In genomic region chr2:233501198-233502076, GRCh38 we compare ENCODE assay signal across 16 cellular contexts.
DNase-seq lines count a peak whose midpoint lies in the region; ATAC-seq and TF ChIP-seq lines count a peak whose summit lies in the region.
"Had no signal": no experiment of that assay in that cellular context is flagged by ENCODE, and none has a peak within 500 bp of the region (broad histone marks: within the 10 kb centered on the region; RNA-seq: fewer than 3 reads in every experiment).

No MANE protein-coding gene starts in this region.

- CTCF ChIA-PET in activated CD8-positive, alpha-beta T cell treated with anti-CD3 and anti-CD28 coated beads for 36 hours (lab: Charles Lee), result interaction anchor here (1.9 kb wide), 1 partner anchor 10 kb away, joined by 5 read pairs; no protein-coding TSS in a partner anchor

- no peak for TF ChIP-seq CTCF in activated CD8-positive, alpha-beta T cell treated with anti-CD3 and anti-CD28 coated beads for 36 hours (IDR thresholded peaks at IDR 0.05)
- TF ChIP-seq CTCF in mucosa of descending colon (IDR thresholded peaks at IDR 0.05) (no peak), BE2C (IDR thresholded peaks at IDR 0.05; ENCODE audit: low read depth, low read length) (no peak)

- H3K9me3 ChIP-seq in mucosa of descending colon, result peaks cover 11% of the 10 kb centered on the region
- H3K9me3 ChIP-seq in BE2C, result no peaks in the 10 kb centered on the region
- H3K9me3 ChIP-seq: Caco-2, colonic mucosa had no signal

- no peak overlapping the region for H3K27ac Mint-ChIP-seq in activated CD8-positive, alpha-beta T cell treated with anti-CD3 and anti-CD28 coated beads for 36 hours
- H3K27ac Mint-ChIP-seq: memory B cell had no signal

- no peak overlapping the region for H3K4me3 ChIP-seq in mucosa of descending colon
- no peak overlapping the region for H3K4me3 ChIP-seq in BE2C (ENCODE audit: low read depth, low read length)
- H3K4me3 ChIP-seq: colonic mucosa had no signal

- peaks cover 14% of the 10 kb centered on the region for H3K4me1 Mint-ChIP-seq in activated CD8-positive, alpha-beta T cell treated with anti-CD3 and anti-CD28 coated beads for 36 hours (ENCODE audit: low read depth)

- peaks cover 45% of the 10 kb centered on the region for H3K36me3 Mint-ChIP-seq in activated CD8-positive, alpha-beta T cell treated with anti-CD3 and anti-CD28 coated beads for 36 hours (ENCODE audit: low read depth)

- ATAC-seq in GM21576 (IDR thresholded peaks at IDR 0.05; ENCODE audit: unreplicated experiment) (peak; percentile 61), mucosa of descending colon (no peak)
- ATAC-seq in activated CD8-positive, alpha-beta T cell treated with anti-CD3 and anti-CD28 coated beads for 36 hours, result peak; percentile 82

- no peaks in the 10 kb centered on the region for H3K27me3 ChIP-seq in BE2C
- H3K27me3 ChIP-seq: colonic mucosa had no signal

- H3K4me3 Mint-ChIP-seq in activated CD8-positive, alpha-beta T cell treated with anti-CD3 and anti-CD28 coated beads for 36 hours, result no peak overlapping the region
- H3K4me3 Mint-ChIP-seq: memory B cell had no signal

- DNase-seq in EH (ENCODE audit: low read depth), result peak; percentile 70
- DNase-seq in activated CD8-positive, alpha-beta T cell treated with anti-CD3 and anti-CD28 coated beads for 36 hours, result no peak
- DNase-seq in kidney tubule cell (ENCODE audit: low spot score), result peak; percentile 67
- DNase-seq in iPS-NIHi7 (ENCODE audit: extremely low spot score), result no peak
- DNase-seq in SIG-M5 treated with dmso at 0.1 percent for 504 hours (lab: John Stamatoyannopoulos, UW; ENCODE audit: unreplicated experiment), result no peak
- no peak for DNase-seq in mucosa of descending colon
- no peak for DNase-seq in BE2C
- DNase-seq: activated CD8-positive, alpha-beta memory T cell treated with anti-CD3 and anti-CD28 coated beads for 24 hours; Caco-2; colonic mucosa; GOT3; NCI-H1092 treated with DMSO at 0.1 percent for 48 hours; NCI-H774; right cardiac atrium had no signal

- H3K36me3 ChIP-seq in mucosa of descending colon (ENCODE audit: low read depth), result peaks cover 6% of the 10 kb centered on the region
- H3K36me3 ChIP-seq in BE2C, result no peaks in the 10 kb centered on the region
- H3K36me3 ChIP-seq: colonic mucosa had no signal

- H3K4me1 ChIP-seq in mucosa of descending colon (ENCODE audit: low read depth) (no peaks in the 10 kb centered on the region), BE2C (no peaks in the 10 kb centered on the region)
- H3K4me1 ChIP-seq: Caco-2, colonic mucosa had no signal

- peaks cover 17% of the 10 kb centered on the region for H3K9me3 Mint-ChIP-seq in activated CD8-positive, alpha-beta T cell treated with anti-CD3 and anti-CD28 coated beads for 36 hours

- intact Hi-C loops in activated CD8-positive, alpha-beta T cell treated with anti-CD3 and anti-CD28 coated beads for 36 hours (cut with micrococcal nuclease), result no loop called here
- intact Hi-C loops in mucosa of descending colon (cut with DNase I, micrococcal nuclease), result no loop called here

- H3K27me3 Mint-ChIP-seq in activated CD8-positive, alpha-beta T cell treated with anti-CD3 and anti-CD28 coated beads for 36 hours, result no peaks in the 10 kb centered on the region
- H3K27me3 Mint-ChIP-seq: memory B cell had no signal

- POLR2A ChIA-PET in activated CD8-positive, alpha-beta T cell treated with anti-CD3 and anti-CD28 coated beads for 36 hours (lab: Charles Lee), result interaction anchor here (0.9 to 1.3 kb wide), 3 partner anchors 12 to 32 kb away, joined by 3 read pairs; no protein-coding TSS in a partner anchor

Comparison
In these comparisons a context has a peak if more than half of its experiments do, and no peak if none do; other contexts are left out.
1. DNase-seq: peak in EH (single experiment) and kidney tubule cell (single experiment); none in activated CD8-positive, alpha-beta T cell treated with anti-CD3 and anti-CD28 coated beads for 36 hours (single experiment), iPS-NIHi7 (single experiment), SIG-M5 treated with dmso at 0.1 percent for 504 hours (single experiment), mucosa of descending colon (0 of 3) and BE2C (single experiment).